ENCODE assay signal across 15 cellular contexts in genomic region chr5:176712546-176713297, GRCh38.
DNase-seq lines count a peak whose midpoint lies in the region; ATAC-seq and TF ChIP-seq lines count a peak whose summit lies in the region.
"Had no signal": no experiment of that assay in that cellular context is flagged by ENCODE, and none has a peak within 500 bp of the region (broad histone marks: within the 10 kb centered on the region; RNA-seq: fewer than 3 reads in every experiment).

No MANE protein-coding gene starts in this region.

- H3K4me3 ChIP-seq in SK-N-MC (no peak overlapping the region), neuronal stem cell (ENCODE audit: low read length in 2 of 2) (no peak overlapping the region)
- H3K4me3 ChIP-seq: GM23248 had no signal

- no peaks in the 10 kb centered on the region for H3K79me2 ChIP-seq in H9 (ENCODE audit: insufficient read depth, low read length)

- H3K4me1 ChIP-seq in H9 (ENCODE audit: insufficient read depth, low read length) (peaks cover 5% of the 10 kb centered on the region; the same call in 1 of the 2 replicates), neuronal stem cell (ENCODE audit: control insufficient read depth in 2 of 2, insufficient read depth in 1 of 2, low read depth in 1 of 2, low read length in 2 of 2) (peaks cover 0 to 5% of the 10 kb centered on the region in 2 donors)

- no peak overlapping the region for H3T11ph ChIP-seq in H9 (ENCODE audit: low read length)

- no peak overlapping the region for H2BK120ac ChIP-seq in H9 (ENCODE audit: low read depth, low read length, poor library complexity, severe bottlenecking)
- peak overlapping the region; percentile 12 for H2BK120ac ChIP-seq in neuronal stem cell (ENCODE audit: low read depth, low read length)

- H3K4me2 ChIP-seq in H9 (ENCODE audit: insufficient read depth, insufficient read length, low read length) (no peak overlapping the region), neuronal stem cell (ENCODE audit: insufficient read depth, low read length, poor library complexity, severe bottlenecking) (no peak overlapping the region)

- H3K27ac Mint-ChIP-seq in H9, result peak overlapping the region in 2 of 3 experiments; percentile 4 to 75; a peak in 2 of 7 replicates
- H3K27ac Mint-ChIP-seq in activated CD4-positive, alpha-beta memory T cell treated with anti-CD3 and anti-CD28 coated beads, Interleukin-2, amount 10 ng/mL, durations not matched to agents 7 days and 5 days, result no peak overlapping the region
- H3K27ac Mint-ChIP-seq: B cell; CD4-positive, alpha-beta T cell had no signal

- H3K36me3 Mint-ChIP-seq in H9 (ENCODE audit: insufficient read depth in 1 of 3, low read depth in 3 of 3), result peaks cover 4 to 9% (median 8%) of the 10 kb centered on the region in 3 experiments; a peak in 5 of 7 replicates
- H3K36me3 Mint-ChIP-seq in activated CD4-positive, alpha-beta memory T cell treated with anti-CD3 and anti-CD28 coated beads, Interleukin-2, amount 10 ng/mL, durations not matched to agents 7 days and 5 days (ENCODE audit: low read depth), result no peaks in the 10 kb centered on the region

- no peak for DNase-seq in H9
- no peak for DNase-seq in SK-N-MC (ENCODE audit: low read depth, low spot score)
- peak; percentile 41 for DNase-seq in iPS-NIHi11 (ENCODE audit: low spot score)
- DNase-seq in neuronal stem cell (ENCODE audit: low spot score), result no peak
- no peak for DNase-seq in activated CD4-positive, alpha-beta memory T cell treated with anti-CD3 and anti-CD28 coated beads, Interleukin-2, amount 10 ng/mL, durations not matched to agents 7 days and 5 days
- DNase-seq in inferior parietal cortex (ENCODE audit: extremely low spot score), result no peak
- DNase-seq: C1 segment of cervical spinal cord; Calu3; CD4-positive, alpha-beta T cell; DMS 273 treated with DMSO at 0.1 percent for 48 hours; GM23248; IMR-90 had no signal

- H4K8ac ChIP-seq in H9 (replicated peaks; ENCODE audit: insufficient read length, low read depth, low read length), result no peak overlapping the region
- no peak overlapping the region for H4K8ac ChIP-seq in neuronal stem cell (ENCODE audit: low read depth, low read length)

- H3K27me3 Mint-ChIP-seq in H9 (ENCODE audit: low read depth), result peaks cover 19% of the 10 kb centered on the region
- peaks cover 50% of the 10 kb centered on the region for H3K27me3 Mint-ChIP-seq in activated CD4-positive, alpha-beta memory T cell treated with anti-CD3 and anti-CD28 coated beads, Interleukin-2, amount 10 ng/mL, durations not matched to agents 7 days and 5 days

- H3K4ac ChIP-seq in H9 (ENCODE audit: low read depth, low read length) (no peak overlapping the region), neuronal stem cell (ENCODE audit: low read length) (no peak overlapping the region)

- CTCF ChIA-PET in activated CD4-positive, alpha-beta memory T cell treated with anti-CD3 and anti-CD28 coated beads, Interleukin-2, amount 10 ng/mL, durations not matched to agents 7 days and 5 days (lab: Charles Lee), result interaction anchor here (0.7 kb wide), 2 partner anchors 82 to 1441 kb away, joined by 3 to 4 read pairs; no protein-coding TSS in a partner anchor

- no peaks in the 10 kb centered on the region for H3K79me1 ChIP-seq in H9 (ENCODE audit: insufficient read depth, low read depth, low read length, poor library complexity, severe bottlenecking)
- no peaks in the 10 kb centered on the region for H3K79me1 ChIP-seq in neuronal stem cell (ENCODE audit: low read depth, low read length)

- H3K9me3 ChIP-seq in H9 (ENCODE audit: control insufficient read depth, low read depth, low read length), result no peaks in the 10 kb centered on the region
- no peaks in the 10 kb centered on the region for H3K9me3 ChIP-seq in SK-N-MC (ENCODE audit: low read depth, low read length)
- H3K9me3 ChIP-seq in neuronal stem cell (replicated peaks in 1 of 2; ENCODE audit: control insufficient read depth in 2 of 2, insufficient read depth in 1 of 2, low read depth in 1 of 2, low read length in 2 of 2), result peaks cover 3 to 4% of the 10 kb centered on the region in 2 donors

- H3K9ac ChIP-seq in H9 (ENCODE audit: extremely low read depth, insufficient read length, low read length) (no peak overlapping the region), SK-N-MC (ENCODE audit: insufficient read length) (no peak overlapping the region), neuronal stem cell (ENCODE audit: low read depth, low read length, poor library complexity) (no peak overlapping the region)
- H3K9ac ChIP-seq: GM23248 had no signal

- peaks cover 15 to 18% of the 10 kb centered on the region in 2 experiments for H3K9me3 Mint-ChIP-seq in H9
- no peaks in the 10 kb centered on the region for H3K9me3 Mint-ChIP-seq in activated CD4-positive, alpha-beta memory T cell treated with anti-CD3 and anti-CD28 coated beads, Interleukin-2, amount 10 ng/mL, durations not matched to agents 7 days and 5 days
- H3K9me3 Mint-ChIP-seq: CD4-positive, alpha-beta T cell had no signal

- TF ChIP-seq CTCF in H9 (conservative IDR thresholded peaks at IDR 0.05), result no peak

- H4K91ac ChIP-seq in H9 (ENCODE audit: insufficient read length, low read depth, low read length) (no peak overlapping the region), neuronal stem cell (ENCODE audit: low read depth, low read length, poor library complexity) (no peak overlapping the region)

- H3K18ac ChIP-seq in H9 (ENCODE audit: insufficient read length, low read depth, low read length), result no peak overlapping the region
- H3K18ac ChIP-seq in neuronal stem cell (ENCODE audit: low read length), result peak overlapping the region; percentile 60

- no CpG with 5 or more reads among the region's 16 CpGs for WGBS in H9 (ENCODE audit: extremely low coverage, insufficient read length, low lambda C conversion rate)
- WGBS in neuronal stem cell (ENCODE audit: extremely low coverage in 2 of 2, insufficient read length in 2 of 2, insufficient replicate concordance in 1 of 2), 2 donors, result no CpG with 5 or more reads among the region's 16 CpGs

- no peak overlapping the region for H3K56ac ChIP-seq in H9 (ENCODE audit: insufficient read length, low read depth, low read length)

- no peaks in the 10 kb centered on the region for H4K20me1 ChIP-seq in H9 (ENCODE audit: control insufficient read depth, insufficient read depth, insufficient read length)

- no peak for ATAC-seq in GM21786 (IDR thresholded peaks at IDR 0.05; ENCODE audit: unreplicated experiment)
- ATAC-seq: HCT116 had no signal

- POLR2A ChIA-PET in activated CD4-positive, alpha-beta memory T cell treated with anti-CD3 and anti-CD28 coated beads, Interleukin-2, amount 10 ng/mL, durations not matched to agents 7 days and 5 days (lab: Charles Lee), result no interaction called here

- H2AFZ ChIP-seq in H9 (ENCODE audit: low read length) (no peak overlapping the region), neuronal stem cell (ENCODE audit: low read length) (peak overlapping the region; percentile 22)
- H2AFZ ChIP-seq: GM23248 had no signal

- H3K36me3 ChIP-seq in SK-N-MC (ENCODE audit: insufficient read depth, low read length) (no peaks in the 10 kb centered on the region), neuronal stem cell (replicated peaks in 1 of 2; ENCODE audit: control insufficient read depth in 2 of 2, insufficient read depth in 2 of 2, low read length in 2 of 2) (no peaks in the 10 kb centered on the region)

- no peaks in the 10 kb centered on the region for H3K27me3 ChIP-seq in H9 (ENCODE audit: insufficient read depth, low read length)
- H3K27me3 ChIP-seq in neuronal stem cell (ENCODE audit: control insufficient read depth in 3 of 3, insufficient read depth in 3 of 3, low read depth in 1 of 3, low read length in 3 of 3), result peaks cover 0 to 55% (median 0%) of the 10 kb centered on the region in 3 experiments

- peak overlapping the region; percentile 2 to 16; a peak in 2 of 5 replicates for H3K4me3 Mint-ChIP-seq in H9
- H3K4me3 Mint-ChIP-seq in activated CD4-positive, alpha-beta memory T cell treated with anti-CD3 and anti-CD28 coated beads, Interleukin-2, amount 10 ng/mL, durations not matched to agents 7 days and 5 days, result no peak overlapping the region
- H3K4me3 Mint-ChIP-seq: B cell; CD4-positive, alpha-beta T cell had no signal

- H3K23ac ChIP-seq in H9 (ENCODE audit: insufficient read length, low read depth, low read length), result no peak overlapping the region
- peak overlapping the region; percentile 18 for H3K23ac ChIP-seq in neuronal stem cell (ENCODE audit: low read depth, low read length, poor library complexity)

- H2BK15ac ChIP-seq in H9 (ENCODE audit: low read depth, low read length), result no peak overlapping the region
- H2BK15ac ChIP-seq in neuronal stem cell (ENCODE audit: low read length), result peak overlapping the region; percentile 68

- H2BK5ac ChIP-seq in H9 (ENCODE audit: insufficient read length, low read length) (no peak overlapping the region), neuronal stem cell (ENCODE audit: low read length) (no peak overlapping the region)

- H3K27ac ChIP-seq in H9 (ENCODE audit: insufficient read length, low read depth, low read length) (no peak overlapping the region), SK-N-MC (peak overlapping the region; percentile 62; the same call in 1 of the 2 replicates), neuronal stem cell (replicated peaks; ENCODE audit: low read length) (no peak overlapping the region)
- H3K27ac ChIP-seq: GM23248 had no signal

- peaks cover 25 to 32% of the 10 kb centered on the region in 2 experiments for H3K4me1 Mint-ChIP-seq in H9
- peaks cover 3% of the 10 kb centered on the region for H3K4me1 Mint-ChIP-seq in activated CD4-positive, alpha-beta memory T cell treated with anti-CD3 and anti-CD28 coated beads, Interleukin-2, amount 10 ng/mL, durations not matched to agents 7 days and 5 days
- H3K4me1 Mint-ChIP-seq: B cell had no signal

- no peak overlapping the region for H2BK20ac ChIP-seq in H9 (ENCODE audit: low read depth, low read length, poor library complexity, severe bottlenecking)

- H2AK5ac ChIP-seq in H9 (ENCODE audit: insufficient read length, low read length) (no peak overlapping the region), neuronal stem cell (ENCODE audit: low read depth, low read length) (peak overlapping the region; percentile 65)

- no peaks in the 10 kb centered on the region for H3K23me2 ChIP-seq in H9 (ENCODE audit: insufficient read length, low read depth, low read length, poor library complexity, severe bottlenecking)

- H2BK12ac ChIP-seq in H9 (ENCODE audit: insufficient read length, low read depth, low read length) (no peak overlapping the region), neuronal stem cell (ENCODE audit: low read length) (no peak overlapping the region)

- no peak overlapping the region for H3K14ac ChIP-seq in H9 (ENCODE audit: insufficient read depth, low read length)
- H3K14ac ChIP-seq in neuronal stem cell (ENCODE audit: low read length), result no peak overlapping the region

- no peak overlapping the region for H4K5ac ChIP-seq in H9 (ENCODE audit: insufficient read length, low read depth, low read length)
